Comparison of ENCODE assay signal across 7 cellular contexts in genomic region chr2:209425082-209426071, GRCh38. TPM values are rescaled to one million over a fixed set of nuclear protein-coding genes. Genes with fewer than 3 reads are reported as not detected.
DNase-seq lines count a peak whose midpoint lies in the region; ATAC-seq and TF ChIP-seq lines count a peak whose summit lies in the region.

No MANE protein-coding gene starts in this region.

- 15 to 22% methylated on average over 7 of the region's 7 CpGs for WGBS in gastroesophageal sphincter (ENCODE audit: low coverage in 1 of 2), 2 donors

- H4K20me1 ChIP-seq in DND-41 (ENCODE audit: insufficient read depth, low read length) = no peaks in the 10 kb centered on the region

- H3K9me3 ChIP-seq in DND-41 (ENCODE audit: insufficient read depth, low read length, severe bottlenecking) (no peaks in the 10 kb centered on the region), gastroesophageal sphincter (no peaks in the 10 kb centered on the region)

- no peak for TF ChIP-seq POLR2A in gastroesophageal sphincter (IDR thresholded peaks at IDR 0.05)

- H3K27ac ChIP-seq in DND-41 (ENCODE audit: low read length) (no peak overlapping the region), gastroesophageal sphincter (peak overlapping the region in 1 of 4 donors; percentile 69)

- no peak overlapping the region for H3K4me3 ChIP-seq in DND-41 (ENCODE audit: low read depth in 1 of 2, low read length in 2 of 2)
- peak overlapping the region; percentile 53 to 66 for H3K4me3 ChIP-seq in gastroesophageal sphincter

- ATAC-seq in DND-41 (ENCODE audit: insufficient read depth, low read depth) = no peak
- ATAC-seq in GM21576 (IDR thresholded peaks at IDR 0.05; ENCODE audit: unreplicated experiment) = peak; percentile 32
- no peak for ATAC-seq in gastroesophageal sphincter
- ATAC-seq in GM19463 (IDR thresholded peaks at IDR 0.05; ENCODE audit: unreplicated experiment) = no peak

- peak; percentile 22 for TF ChIP-seq CTCF in DND-41 (IDR thresholded peaks at IDR 0.05; ENCODE audit: borderline replicate concordance, extremely low read depth, low read length, poor library complexity, severe bottlenecking)
- TF ChIP-seq CTCF in gastroesophageal sphincter (IDR thresholded peaks at IDR 0.05) = peak in 3 of 4 experiments; percentile 23 to 53 (median 29)

- TF ChIP-seq EP300 in gastroesophageal sphincter (IDR thresholded peaks at IDR 0.05) = no peak

- no peak for DNase-seq in DND-41
- peak; percentile 60 for DNase-seq in NCI-H1105 (lab: John Stamatoyannopoulos, UW)
- peak; percentile 74 for DNase-seq in SW480 (ENCODE audit: low spot score)
- peak; percentile 20 for DNase-seq in pulmonary artery endothelial cell (ENCODE audit: low read depth, low spot score)

- H3K9ac ChIP-seq in DND-41 (ENCODE audit: low read depth, low read length) = no peak overlapping the region

- no peak overlapping the region for H3K4me2 ChIP-seq in DND-41 (ENCODE audit: insufficient read depth, low read length)

- H3K4me1 ChIP-seq in DND-41 (ENCODE audit: insufficient read depth, low read length) (no peaks in the 10 kb centered on the region), gastroesophageal sphincter (peaks cover 0 to 25% (median 4%) of the 10 kb centered on the region in 3 donors)

- no peaks in the 10 kb centered on the region for H3K27me3 ChIP-seq in DND-41 (ENCODE audit: insufficient read depth, low read length, poor library complexity)
- peaks cover 8% of the 10 kb centered on the region for H3K27me3 ChIP-seq in gastroesophageal sphincter

- H3K79me2 ChIP-seq in DND-41 (ENCODE audit: insufficient read depth, low read length) = no peaks in the 10 kb centered on the region

- H2AFZ ChIP-seq in DND-41 (ENCODE audit: low read depth, low read length) = no peak overlapping the region

- H3K36me3 ChIP-seq in DND-41 (ENCODE audit: insufficient read depth, low read length) = no peaks in the 10 kb centered on the region
- no peaks in the 10 kb centered on the region for H3K36me3 ChIP-seq in gastroesophageal sphincter

RNA-seq across cellular contexts. Expression of gene MAP2, which starts 1.5 kb away (rescaled TPM):
- total RNA-seq in gastroesophageal sphincter = 100 to 1,000 TPM in 1 of 4 donors, 10 to 100 TPM in 2, 1 to 10 TPM in 1; 7.4 to 124 (median 59.9) TPM
- total RNA-seq in pulmonary artery endothelial cell = 14.5 and 24.9 TPM in 2 replicates

Comparison
In these comparisons a context has a peak if more than half of its experiments do, and no peak if none do; other contexts are left out.
1. H3K4me3 ChIP-seq: peak in gastroesophageal sphincter (2 of 2); none in DND-41 (0 of 2).